In the genomic region with DNA sequence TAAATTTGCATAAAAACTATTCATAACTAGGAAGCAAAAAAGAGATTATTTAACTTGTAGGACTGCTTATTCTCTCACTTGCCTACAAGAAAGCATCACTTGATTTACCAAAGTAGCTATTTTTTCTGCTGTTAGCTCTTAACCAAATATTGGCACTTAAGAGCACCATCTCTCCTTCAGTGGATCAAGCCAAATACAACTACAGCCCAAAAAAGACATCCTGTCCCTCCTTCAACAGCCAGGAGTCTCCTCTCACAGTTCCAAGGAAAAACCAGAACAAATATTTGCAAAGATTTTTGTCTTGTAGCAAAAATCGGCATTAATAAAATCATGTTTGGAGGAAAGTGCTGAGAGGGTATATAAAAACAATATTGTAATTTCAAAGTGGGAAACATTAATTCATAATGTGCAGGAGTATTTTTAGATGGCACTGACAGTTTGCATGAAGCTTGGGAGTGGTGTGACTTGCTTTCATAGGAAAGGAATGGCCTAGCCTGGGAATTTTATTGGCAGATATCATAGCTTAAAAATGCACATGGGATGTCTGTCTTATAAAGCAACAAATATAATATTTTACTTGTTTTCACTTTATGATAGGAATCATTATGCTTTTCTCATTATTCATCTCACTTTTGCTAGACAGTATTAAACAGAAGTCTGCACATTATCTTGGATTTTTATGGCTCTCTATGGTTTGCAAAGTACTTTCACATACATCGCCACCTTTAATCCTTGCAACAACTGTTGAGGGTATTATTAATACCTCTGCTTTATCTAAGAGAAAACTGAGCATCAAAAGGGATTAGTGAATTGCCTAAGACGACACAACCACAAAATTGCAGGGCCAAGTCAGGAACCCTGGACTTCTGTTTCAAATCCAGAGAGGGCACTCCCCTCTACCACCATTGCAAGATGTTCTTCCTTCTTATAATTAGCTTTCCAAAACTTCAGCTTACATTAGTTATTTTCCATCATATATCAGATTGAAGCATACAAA, we compare ENCODE assay signal across 25 cellular contexts.
DNase-seq lines count a peak whose midpoint lies in the region; ATAC-seq and TF ChIP-seq lines count a peak whose summit lies in the region.
"Had no signal": no experiment of that assay in that cellular context is flagged by ENCODE, and none has a peak within 500 bp of the region (broad histone marks: within the 10 kb centered on the region; RNA-seq: fewer than 3 reads in every experiment).

No MANE protein-coding gene starts in this region.

- no peak for ATAC-seq in GM19035 (IDR thresholded peaks at IDR 0.05; ENCODE audit: unreplicated experiment)
- ATAC-seq in GM18519 (IDR thresholded peaks at IDR 0.05; ENCODE audit: low FRiP score, unreplicated experiment) = no peak
- ATAC-seq: activated naive CD4-positive, alpha-beta T cell treated with anti-CD3 and anti-CD28 coated beads, Interleukin-2, amount 50 U/mL, for 72 hours; HepG2; T-cell; upper lobe of right lung had no signal

- no peak for TF ChIP-seq CTCF in retinal pigment epithelial cell (conservative IDR thresholded peaks at IDR 0.05; ENCODE audit: low read depth, low read length)

- peak; percentile 55 for DNase-seq in EH (ENCODE audit: low read depth)
- peak; percentile 75 for DNase-seq in LHCN-M2 (ENCODE audit: low read depth)
- peak; percentile 24 for DNase-seq in dedifferentiated amniotic fluid mesenchymal stem cell (ENCODE audit: extremely low spot score)
- peak; percentile 46 for DNase-seq in retinal pigment epithelial cell (ENCODE audit: low read depth)
- DNase-seq in DMS 273 (lab: John Stamatoyannopoulos, UW; ENCODE audit: unreplicated experiment) = no peak
- no peak for DNase-seq in stimulated activated CD4-positive, alpha-beta T cell treated with anti-CD3 and anti-CD28 coated beads, Interleukin-4, amount 100 ng/mL, for 24 hours
- DNase-seq: activated CD4-positive, alpha-beta T cell treated with anti-CD3 and anti-CD28 coated beads, Interleukin-2, amount 10 ng/mL, durations not matched to agents 24 days and 14 days; activated CD8-positive, alpha-beta memory T cell treated with anti-CD3 and anti-CD28 coated beads for 24 hours; activated T-cell treated with anti-CD3 and anti-CD28 coated beads for 4 hours; anterior cingulate cortex; Calu3; effector CD4-positive, alpha-beta T cell; H9; naive B cell; NCI-H1417 treated with DMSO at 0.1 percent for 48 hours; NCI-H748 treated with DMSO at 0.1 percent for 48 hours; stimulated activated naive CD4-positive, alpha-beta T cell; T-cell; upper lobe of right lung had no signal

- no peak overlapping the region for H3K4me3 ChIP-seq in retinal pigment epithelial cell (ENCODE audit: low read length)
- H3K4me3 ChIP-seq: SJSA1, suprapubic skin, upper lobe of right lung had no signal

Comparison
In these comparisons a context has a peak if more than half of its experiments do, and no peak if none do; other contexts are left out.
1. DNase-seq: peak in EH (single experiment), LHCN-M2 (single experiment), dedifferentiated amniotic fluid mesenchymal stem cell (single experiment) and retinal pigment epithelial cell (single experiment); none in DMS 273 (single experiment) and stimulated activated CD4-positive, alpha-beta T cell treated with anti-CD3 and anti-CD28 coated beads, Interleukin-4, amount 100 ng/mL, for 24 hours (single experiment).